Comparison of ENCODE assay signal across 8 cellular contexts in the genomic region with DNA sequence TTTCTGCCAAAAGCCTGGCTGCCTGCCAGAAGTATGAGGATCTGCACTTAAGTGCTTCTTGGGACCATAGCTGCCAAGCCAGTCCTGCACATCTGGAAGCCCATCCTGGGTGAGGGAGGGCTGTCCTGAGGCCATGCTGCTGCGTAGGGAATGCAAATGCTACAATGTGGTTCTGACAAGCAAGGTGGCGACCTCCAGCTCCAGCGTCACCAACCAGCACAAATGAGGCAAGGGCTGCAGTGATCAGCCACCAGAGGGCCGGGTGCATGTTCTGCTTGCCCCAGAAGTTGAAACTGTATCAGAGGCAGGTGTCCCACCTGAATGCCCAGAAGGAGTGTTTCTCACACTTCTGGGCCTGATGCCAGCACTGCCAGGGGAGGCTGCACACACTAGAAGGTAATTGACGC.
DNase-seq lines count a peak whose midpoint lies in the region; ATAC-seq and TF ChIP-seq lines count a peak whose summit lies in the region.

No MANE protein-coding gene starts in this region.

- no peak overlapping the region for H3K27ac ChIP-seq in breast epithelium

- no peaks in the 10 kb centered on the region for H3K9me3 Mint-ChIP-seq in MCF 10A (ENCODE audit: unreplicated experiment)
- no peaks in the 10 kb centered on the region for H3K9me3 Mint-ChIP-seq in naive thymus-derived CD8-positive, alpha-beta T cell

- H3K4me3 ChIP-seq in breast epithelium (no peak overlapping the region), MG63 (no peak overlapping the region)

- H3K36me3 Mint-ChIP-seq in MCF 10A (ENCODE audit: insufficient read depth, unreplicated experiment) = no peaks in the 10 kb centered on the region
- H3K36me3 Mint-ChIP-seq in naive thymus-derived CD8-positive, alpha-beta T cell = no peaks in the 10 kb centered on the region

- no peak for TF ChIP-seq POLR2A in breast epithelium (IDR thresholded peaks at IDR 0.05)

- intact Hi-C loops in MCF 10A (cut with micrococcal nuclease) = no loop called here
- intact Hi-C loops in breast epithelium (cut with DNase I; ENCODE audit: low total_unique reads) = no loop called here

- peaks cover 10% of the 10 kb centered on the region for H3K27me3 Mint-ChIP-seq in MCF 10A (ENCODE audit: insufficient read depth, unreplicated experiment)
- peaks cover 0 to 10% (median 5%) of the 10 kb centered on the region in 5 donors for H3K27me3 Mint-ChIP-seq in naive thymus-derived CD8-positive, alpha-beta T cell

- no peaks in the 10 kb centered on the region for H3K4me1 Mint-ChIP-seq in MCF 10A (ENCODE audit: insufficient read depth, unreplicated experiment)
- H3K4me1 Mint-ChIP-seq in naive thymus-derived CD8-positive, alpha-beta T cell = peaks cover 0 to 2% (median 0%) of the 10 kb centered on the region in 4 donors

- POLR2A ChIA-PET in MCF 10A (lab: Yijun Ruan, JAX) = no interaction called here
- POLR2A ChIA-PET in naive thymus-derived CD8-positive, alpha-beta T cell (lab: Charles Lee) = no interaction called here

- no peaks in the 10 kb centered on the region for H3K27me3 ChIP-seq in breast epithelium
- H3K27me3 ChIP-seq in MG63 = no peaks in the 10 kb centered on the region

- DNase-seq in MCF 10A (ENCODE audit: unreplicated experiment) (peak; percentile 34), breast epithelium (ENCODE audit: low spot score in 2 of 2) (no peak), OCI-M1 (lab: John Stamatoyannopoulos, UW) (peak; percentile 31), globus pallidus (ENCODE audit: low spot score) (no peak), MG63 (no peak)
- peak; percentile 3 to 68 (median 8) for DNase-seq in naive thymus-derived CD8-positive, alpha-beta T cell

- BruUV-seq in MCF 10A (replicated peaks; lab: Mats Ljungman, UMichigan) = no TSS peak

- CTCF ChIA-PET in MCF 10A (lab: Yijun Ruan, JAX) = interaction anchor here (0.8 kb wide), 1 partner anchor 26 kb away, joined by 3 read pairs; no protein-coding TSS in a partner anchor

- ATAC-seq in HG03064 (IDR thresholded peaks at IDR 0.05; ENCODE audit: low read depth, unreplicated experiment) (peak; percentile 67), HG03025 (IDR thresholded peaks at IDR 0.05; ENCODE audit: low FRiP score, unreplicated experiment) (no peak)
- peak; percentile 60 to 66 for ATAC-seq in naive thymus-derived CD8-positive, alpha-beta T cell

- H3K27ac Mint-ChIP-seq in MCF 10A (ENCODE audit: low read depth, unreplicated experiment) = no peak overlapping the region
- H3K27ac Mint-ChIP-seq in naive thymus-derived CD8-positive, alpha-beta T cell = peak overlapping the region in 1 of 10 donors; percentile 69

- TF ChIP-seq CTCF in MCF 10A (IDR thresholded peaks at IDR 0.05; ENCODE audit: unreplicated experiment) (no peak), breast epithelium (IDR thresholded peaks at IDR 0.05) (no peak)

- H3K4me3 Mint-ChIP-seq in MCF 10A (ENCODE audit: unreplicated experiment) = no peak overlapping the region
- H3K4me3 Mint-ChIP-seq in naive thymus-derived CD8-positive, alpha-beta T cell = no peak overlapping the region

- H3K9me3 ChIP-seq in breast epithelium (no peaks in the 10 kb centered on the region), MG63 (no peaks in the 10 kb centered on the region)

- no peaks in the 10 kb centered on the region for H3K4me1 ChIP-seq in breast epithelium

- H3K36me3 ChIP-seq in breast epithelium (no peaks in the 10 kb centered on the region), MG63 (no peaks in the 10 kb centered on the region)

Comparison
In these comparisons a context has a peak if more than half of its experiments do, and no peak if none do; other contexts are left out.
1. DNase-seq: peak in MCF 10A (single experiment), OCI-M1 (single experiment) and naive thymus-derived CD8-positive, alpha-beta T cell (10 of 10); none in breast epithelium (0 of 2), globus pallidus (single experiment) and MG63 (single experiment).